Comparison of ENCODE assay signal across 13 cellular contexts in genomic region chr14:58430156-58430555, GRCh38. TPM values are rescaled to one million over a fixed set of nuclear protein-coding genes. Genes with fewer than 3 reads are reported as not detected.
A peak's percentile ranks its signal among the peaks of the same experiment; 100 is the strongest.
DNase-seq lines count a peak whose midpoint lies in the region; ATAC-seq and TF ChIP-seq lines count a peak whose summit lies in the region.
"Had no signal": no experiment of that assay in that cellular context is flagged by ENCODE, and none has a peak within 500 bp of the region (broad histone marks: within the 10 kb centered on the region; RNA-seq: fewer than 3 reads in every experiment).

No MANE protein-coding gene starts in this region.

- no peaks in the 10 kb centered on the region for H3K9me2 ChIP-seq in PC-9 (ENCODE audit: insufficient read depth)

- WGBS in endodermal cell (ENCODE audit: insufficient coverage in 1 of 2, insufficient read length in 1 of 2), 2 experiments, result 71 to 89% methylated on average over 1 of the region's 1 CpG

- DNase-seq in activated naive CD4-positive, alpha-beta T cell treated with anti-CD3 and anti-CD28 coated beads, Interleukin-2, amount 10 ng/mL, durations not matched to agents 7 days and 5 days, result no peak
- DNase-seq in PC-9 (no peak), endodermal cell (no peak), COLO668 (lab: John Stamatoyannopoulos, UW; ENCODE audit: unreplicated experiment) (no peak), NCI-H524 treated with DMSO at 0.1 percent for 48 hours (lab: John Stamatoyannopoulos, UW) (no peak)
- DNase-seq: amygdala; CD8-positive, alpha-beta T cell had no signal

- H3K27ac Mint-ChIP-seq in activated naive CD4-positive, alpha-beta T cell treated with anti-CD3 and anti-CD28 coated beads, Interleukin-2, amount 50 U/mL, for 24 hours, result peak overlapping the region; percentile 68
- no peak overlapping the region for H3K27ac Mint-ChIP-seq in activated naive CD4-positive, alpha-beta T cell treated with anti-CD3 and anti-CD28 coated beads, Interleukin-2, amount 10 ng/mL, durations not matched to agents 7 days and 5 days
- no peak overlapping the region for H3K27ac Mint-ChIP-seq in endodermal cell

- no peak overlapping the region for H2AFZ ChIP-seq in PC-9

- peak overlapping the region; percentile 37 for H3K4me3 Mint-ChIP-seq in activated naive CD4-positive, alpha-beta T cell treated with anti-CD3 and anti-CD28 coated beads, Interleukin-2, amount 50 U/mL, for 24 hours
- H3K4me3 Mint-ChIP-seq in activated naive CD4-positive, alpha-beta T cell treated with anti-CD3 and anti-CD28 coated beads, Interleukin-2, amount 10 ng/mL, durations not matched to agents 7 days and 5 days, result no peak overlapping the region
- no peak overlapping the region for H3K4me3 Mint-ChIP-seq in endodermal cell

- no peaks in the 10 kb centered on the region for H3K27me3 Mint-ChIP-seq in activated naive CD4-positive, alpha-beta T cell treated with anti-CD3 and anti-CD28 coated beads, Interleukin-2, amount 50 U/mL, for 24 hours
- no peaks in the 10 kb centered on the region for H3K27me3 Mint-ChIP-seq in activated naive CD4-positive, alpha-beta T cell treated with anti-CD3 and anti-CD28 coated beads, Interleukin-2, amount 10 ng/mL, durations not matched to agents 7 days and 5 days
- no peaks in the 10 kb centered on the region for H3K27me3 Mint-ChIP-seq in endodermal cell (ENCODE audit: insufficient read depth)

- no peaks in the 10 kb centered on the region for H3K9me3 Mint-ChIP-seq in activated naive CD4-positive, alpha-beta T cell treated with anti-CD3 and anti-CD28 coated beads, Interleukin-2, amount 50 U/mL, for 24 hours
- no peaks in the 10 kb centered on the region for H3K9me3 Mint-ChIP-seq in activated naive CD4-positive, alpha-beta T cell treated with anti-CD3 and anti-CD28 coated beads, Interleukin-2, amount 10 ng/mL, durations not matched to agents 7 days and 5 days
- H3K9me3 Mint-ChIP-seq in endodermal cell, result no peaks in the 10 kb centered on the region
- H3K9me3 Mint-ChIP-seq: CD8-positive, alpha-beta T cell had no signal

- no peaks in the 10 kb centered on the region for H3K27me3 ChIP-seq in PC-9 (ENCODE audit: insufficient read depth, low read depth)
- H3K27me3 ChIP-seq in endodermal cell (ENCODE audit: control insufficient read depth, insufficient read depth, low read length, poor library complexity, severe bottlenecking), result no peaks in the 10 kb centered on the region
- no peaks in the 10 kb centered on the region for H3K27me3 ChIP-seq in skeletal muscle satellite cell (ENCODE audit: control insufficient read depth, insufficient read depth, low read length)

- no peak overlapping the region for H3K9ac ChIP-seq in endodermal cell (ENCODE audit: extremely low read depth, low read length, poor library complexity, severe bottlenecking)
- no peak overlapping the region for H3K9ac ChIP-seq in skeletal muscle satellite cell (ENCODE audit: low read depth, low read length)

- H3K79me2 ChIP-seq in PC-9 (ENCODE audit: low read depth), result peaks cover 35% of the 10 kb centered on the region

- H3K4me3 ChIP-seq in PC-9, result no peak overlapping the region
- peak overlapping the region; percentile 100 for H3K4me3 ChIP-seq in endodermal cell (ENCODE audit: low read length)
- no peak overlapping the region for H3K4me3 ChIP-seq in skeletal muscle satellite cell (ENCODE audit: low read length)

- H3K4me1 ChIP-seq in PC-9 (replicated peaks; ENCODE audit: insufficient read depth) (peaks cover 22% of the 10 kb centered on the region), endodermal cell (ENCODE audit: control insufficient read depth, insufficient read depth, low read length) (no peaks in the 10 kb centered on the region), skeletal muscle satellite cell (ENCODE audit: control insufficient read depth, insufficient read depth, low read length) (peaks cover 21% of the 10 kb centered on the region)

- H3K4me2 ChIP-seq in PC-9 (0 out of 2 replicates have a peak overlapping the region, but pooled peaks have one; percentile 90), skeletal muscle satellite cell (ENCODE audit: low read length) (peak overlapping the region; percentile 83)

- H3F3A ChIP-seq in PC-9 (ENCODE audit: insufficient read depth, low read depth), result peaks cover 13% of the 10 kb centered on the region; the same call in 1 of the 2 replicates

- ATAC-seq in GM21515 (IDR thresholded peaks at IDR 0.05; ENCODE audit: unreplicated experiment), result no peak
- ATAC-seq: CD8-positive, alpha-beta T cell had no signal

- H3K27ac ChIP-seq in PC-9 (no peak overlapping the region), endodermal cell (ENCODE audit: low read depth, low read length) (no peak overlapping the region)

- CTCF ChIA-PET in activated naive CD4-positive, alpha-beta T cell treated with anti-CD3 and anti-CD28 coated beads, Interleukin-2, amount 10 ng/mL, durations not matched to agents 7 days and 5 days (lab: Charles Lee), result interaction anchor here (0.6 to 1.7 kb wide), 3 partner anchors 13 to 61 kb away, joined by 3 to 4 read pairs (median 3); no protein-coding TSS in a partner anchor
- CTCF ChIA-PET in PC-9 (lab: Charles Lee), result no interaction called here

- H3K36me3 Mint-ChIP-seq in activated naive CD4-positive, alpha-beta T cell treated with anti-CD3 and anti-CD28 coated beads, Interleukin-2, amount 50 U/mL, for 24 hours, result peaks cover 9% of the 10 kb centered on the region
- peaks cover 17% of the 10 kb centered on the region for H3K36me3 Mint-ChIP-seq in activated naive CD4-positive, alpha-beta T cell treated with anti-CD3 and anti-CD28 coated beads, Interleukin-2, amount 10 ng/mL, durations not matched to agents 7 days and 5 days
- H3K36me3 Mint-ChIP-seq in endodermal cell (ENCODE audit: low read depth), result peaks cover 9% of the 10 kb centered on the region

- POLR2A ChIA-PET in PC-9 (lab: Charles Lee; ENCODE audit: unreplicated experiment), result no interaction called here

- H3K4me1 Mint-ChIP-seq in activated naive CD4-positive, alpha-beta T cell treated with anti-CD3 and anti-CD28 coated beads, Interleukin-2, amount 50 U/mL, for 24 hours, result peaks cover 48% of the 10 kb centered on the region
- H3K4me1 Mint-ChIP-seq in activated naive CD4-positive, alpha-beta T cell treated with anti-CD3 and anti-CD28 coated beads, Interleukin-2, amount 10 ng/mL, durations not matched to agents 7 days and 5 days, result peaks cover 40% of the 10 kb centered on the region
- H3K4me1 Mint-ChIP-seq in endodermal cell, result peaks cover 6% of the 10 kb centered on the region

- H4K20me1 ChIP-seq in PC-9 (ENCODE audit: insufficient read depth), result no peaks in the 10 kb centered on the region

- H3K36me3 ChIP-seq in PC-9 (ENCODE audit: low read depth), result 0 out of 2 replicates have a peak, but pooled peaks cover 5% of the 10 kb centered on the region
- H3K36me3 ChIP-seq in endodermal cell (ENCODE audit: control insufficient read depth, insufficient read depth, low read length), result peaks cover 13% of the 10 kb centered on the region
- H3K36me3 ChIP-seq in skeletal muscle satellite cell (ENCODE audit: insufficient read depth, low read length), result peaks cover 24% of the 10 kb centered on the region

- no TSS peak for BruUV-seq in PC-9 (replicated peaks; lab: Mats Ljungman, UMichigan)

- intact Hi-C loops in PC-9 (cut with micrococcal nuclease; ENCODE audit: unreplicated experiment), result no loop called here

- TF ChIP-seq CTCF in PC-9 (conservative IDR thresholded peaks at IDR 0.05) (no peak), endodermal cell (conservative IDR thresholded peaks at IDR 0.05) (no peak)

- H3K9me3 ChIP-seq in PC-9 (ENCODE audit: insufficient read depth, low read depth), result no peaks in the 10 kb centered on the region
- no peaks in the 10 kb centered on the region for H3K9me3 ChIP-seq in endodermal cell (ENCODE audit: control insufficient read depth, low read length)
- no peaks in the 10 kb centered on the region for H3K9me3 ChIP-seq in skeletal muscle satellite cell (replicated peaks; ENCODE audit: low read length)

RNA-seq across cellular contexts. Expression of gene KIAA0586, which starts 2.6 kb away (rescaled TPM):
- 13.2 and 20.4 TPM in 2 replicates for total RNA-seq in PC-9 (2021)
- total RNA-seq in endodermal cell, result 10 to 100 TPM; 14.2 to 26.4 TPM
- polyA plus RNA-seq in endodermal cell (2013, experiment 1 of 2), result 35.2 TPM
- 35.7 TPM for polyA plus RNA-seq in endodermal cell (2013, experiment 2 of 2)
- 26.6 and 30.4 TPM in 2 replicates for total RNA-seq in skeletal muscle satellite cell (2012; rRNA removed)

RNA-seq across cellular contexts. Expression of gene TIMM9, which starts 2.8 kb away (rescaled TPM):
- 37.0 and 42.7 TPM in 2 replicates for total RNA-seq in PC-9 (2021)
- total RNA-seq in endodermal cell, result 10 to 100 TPM; 29.4 to 34.2 TPM
- 58.9 TPM for polyA plus RNA-seq in endodermal cell (2013, experiment 1 of 2)
- 53.5 TPM for polyA plus RNA-seq in endodermal cell (2013, experiment 2 of 2)
- total RNA-seq in skeletal muscle satellite cell (2012; rRNA removed), result 19.5 and 33.6 TPM in 2 replicates

RNA-seq across cellular contexts. Expression of gene TOMM20L, which starts 34.4 kb away (rescaled TPM):
- not detected in 2 replicates for total RNA-seq in PC-9 (2021)
- total RNA-seq in endodermal cell, result not detected
- polyA plus RNA-seq in endodermal cell (2013, experiment 1 of 2), result 0.43 TPM
- polyA plus RNA-seq in endodermal cell (2013, experiment 2 of 2), result not detected
- not detected in 2 replicates for total RNA-seq in skeletal muscle satellite cell (2012; rRNA removed)
- total RNA-seq: H4; myocyte; T-helper 2 cell treated with Interferon-gamma antibody and Interleukin-4, amounts not matched to agents 100 ng/mL and 5 ng/mL, for 36 hours had no signal
